In genomic region chr11:113974741-113975470, GRCh38 we compare ENCODE assay signal across 11 cellular contexts. TPM values are rescaled to one million over a fixed set of nuclear protein-coding genes. Genes with fewer than 3 reads are reported as not detected.
A peak's percentile ranks its signal among the peaks of the same experiment; 100 is the strongest.
DNase-seq lines count a peak whose midpoint lies in the region; ATAC-seq and TF ChIP-seq lines count a peak whose summit lies in the region.
"Had no signal": no experiment of that assay in that cellular context is flagged by ENCODE, and none has a peak within 500 bp of the region (broad histone marks: within the 10 kb centered on the region; RNA-seq: fewer than 3 reads in every experiment).

Gene HTR3A, plus strand, starts transcription at chr11:113975108. Its CDS starts 218 bp downstream, at chr11:113975326.

- POLR2A ChIA-PET in HCT116 (lab: Charles Lee) = interaction anchor here (0.9 kb wide), 1 partner anchor 68 kb away, joined by 3 read pairs; no protein-coding TSS in a partner anchor

- H3K36me3 ChIP-seq in HCT116 (ENCODE audit: control insufficient read depth in 1 of 2, insufficient read depth in 2 of 2, low read length in 2 of 2) = no peaks in the 10 kb centered on the region
- no peaks in the 10 kb centered on the region for H3K36me3 ChIP-seq in ovary
- H3K36me3 ChIP-seq in suprapubic skin = no peaks in the 10 kb centered on the region
- H3K36me3 ChIP-seq: tibial artery had no signal

- no peak within 1 kb of the TSS for H3K9ac ChIP-seq in HCT116 (ENCODE audit: low read length)

- H3K4me1 ChIP-seq in HCT116 (ENCODE audit: control insufficient read depth in 1 of 2, insufficient read depth in 2 of 2, low read length in 2 of 2) = peaks cover 13 to 14% of the 10 kb centered on the region in 2 experiments; a peak in 3 of 4 replicates
- peaks cover 2% of the 10 kb centered on the region for H3K4me1 ChIP-seq in ovary (ENCODE audit: insufficient read depth)
- no peaks in the 10 kb centered on the region for H3K4me1 ChIP-seq in suprapubic skin

- TF ChIP-seq CTCF in HCT116 (IDR thresholded peaks at IDR 0.05 in 2 of 3, conservative IDR thresholded peaks at IDR 0.05 in 1 of 3; ENCODE audit: borderline replicate concordance in 1 of 3, insufficient read depth in 1 of 3, low read depth in 2 of 3, low read length in 2 of 3) (no peak), ovary (IDR thresholded peaks at IDR 0.05) (no peak), suprapubic skin (IDR thresholded peaks at IDR 0.05) (no peak)

- DNase-seq in HCT116 (ENCODE audit: low read depth, low spot score) (peak; percentile 69), NCI-H345 treated with DMSO at 0.1 percent for 48 hours (lab: John Stamatoyannopoulos, UW; ENCODE audit: unreplicated experiment) (peak; percentile 77), ovary (peak; percentile 14 to 36 (median 29)), suprapubic skin (ENCODE audit: low spot score in 2 of 2) (no peak)
- DNase-seq in stimulated activated CD4-positive, alpha-beta T cell treated with anti-CD3 and anti-CD28 coated beads, Interleukin-2, amount 100 ng/mL, for 24 hours = no peak

- TF ChIP-seq POLR2A in HCT116 (IDR thresholded peaks at IDR 0.05; ENCODE audit: borderline replicate concordance, extremely low read depth, insufficient read depth, insufficient read length) = no peak
- no peak for TF ChIP-seq POLR2A in ovary (IDR thresholded peaks at IDR 0.05)
- no peak for TF ChIP-seq POLR2A in suprapubic skin (IDR thresholded peaks at IDR 0.05)

- ATAC-seq in HCT116 (peak; percentile 91), esophagus mucosa (peak; percentile 51), GM21515 (IDR thresholded peaks at IDR 0.05; ENCODE audit: unreplicated experiment) (no peak), GM19455 (IDR thresholded peaks at IDR 0.05; ENCODE audit: unreplicated experiment) (no peak)

- H3K4me3 ChIP-seq in HCT116 (replicated peaks in 1 of 2; ENCODE audit: low read depth in 1 of 2, low read length in 2 of 2) (peak within 1 kb of the TSS; percentile 7 to 29; a peak in 3 of 4 replicates), ovary (no peak within 1 kb of the TSS), suprapubic skin (no peak within 1 kb of the TSS)
- H3K4me3 ChIP-seq: tibial artery had no signal

- RAD21 ChIA-PET in HCT116 (lab: Charles Lee; ENCODE audit: low non-redundant PET in 1 of 2, low total read pairs in 2 of 2, uncharacterized antibody in 2 of 2, unreplicated experiment in 2 of 2) = interaction anchor here in 1 of 2 experiments (1.6 kb wide), 1 partner anchor 79 kb away, joined by 5 read pairs; no protein-coding TSS in a partner anchor

- no peak for TF ChIP-seq EP300 in ovary (IDR thresholded peaks at IDR 0.05)
- no peak for TF ChIP-seq EP300 in suprapubic skin (IDR thresholded peaks at IDR 0.05)

- TF ChIP-seq RAD21 in HCT116 (IDR thresholded peaks at IDR 0.05; ENCODE audit: low read depth) = no peak

- CTCF ChIA-PET in HCT116 (lab: Charles Lee) = interaction anchor here (1.2 to 1.3 kb wide), 2 partner anchors 79 to 288 kb away, joined by 4 to 5 read pairs; no protein-coding TSS in a partner anchor

- no peaks in the 10 kb centered on the region for H3K79me2 ChIP-seq in HCT116 (ENCODE audit: insufficient read depth, low read length)

- H3K9me2 ChIP-seq in HCT116 (ENCODE audit: insufficient read depth) = no peaks in the 10 kb centered on the region

- no peaks in the 10 kb centered on the region for H4K20me1 ChIP-seq in HCT116 (ENCODE audit: insufficient read depth)

- no TSS peak for BruUV-seq in HCT116 (replicated peaks; lab: Mats Ljungman, UMichigan)

- H3K27ac ChIP-seq in HCT116 (ENCODE audit: low read depth, low read length) = no peak within 1 kb of the TSS
- H3K27ac ChIP-seq in ovary = no peak within 1 kb of the TSS
- H3K27ac ChIP-seq in suprapubic skin = no peak within 1 kb of the TSS
- H3K27ac ChIP-seq: tibial artery had no signal

- H3K9me3 ChIP-seq in HCT116 (ENCODE audit: control insufficient read depth in 1 of 2, insufficient read depth in 1 of 2, low read depth in 1 of 2, low read length in 2 of 2) = no peaks in the 10 kb centered on the region
- no peaks in the 10 kb centered on the region for H3K9me3 ChIP-seq in ovary
- H3K9me3 ChIP-seq in suprapubic skin = no peaks in the 10 kb centered on the region
- H3K9me3 ChIP-seq: tibial artery had no signal

- peak within 1 kb of the TSS; percentile 72 for H3K4me2 ChIP-seq in HCT116 (ENCODE audit: low read length)

- intact Hi-C loops in HCT116 (cut with micrococcal nuclease) = loop anchor here (5.0 kb wide), 1 partner anchor 78 kb away; no protein-coding TSS in a partner anchor
- intact Hi-C loops in ovary (cut with DNase I) = no loop called here

- peak within 1 kb of the TSS; percentile 40 for H2AFZ ChIP-seq in HCT116 (ENCODE audit: low read depth, low read length, poor library complexity, severe bottlenecking)

- peaks cover 33% of the 10 kb centered on the region for H3K27me3 ChIP-seq in HCT116 (ENCODE audit: insufficient read depth, low read length)
- no peaks in the 10 kb centered on the region for H3K27me3 ChIP-seq in ovary
- H3K27me3 ChIP-seq in suprapubic skin = peaks cover 38% of the 10 kb centered on the region

- 9 to 11% (median 11%) methylated on average over 12 of the region's 12 CpGs for WGBS in ovary, 3 donors
- 25% methylated on average over 10 of the region's 12 CpGs for WGBS in suprapubic skin

TF ChIP-seq in HCT116, 20 proteins besides CTCF, POLR2A, EP300 and RAD21 (continues in another document):
- TF ChIP-seq EZH2phosphoT487 (IDR thresholded peaks at IDR 0.05; ENCODE audit: borderline replicate concordance) (no peak), ZBTB33 (IDR thresholded peaks at IDR 0.05; ENCODE audit: extremely low read depth, insufficient replicate concordance, low read length) (no peak), ELF1 (IDR thresholded peaks at IDR 0.05; ENCODE audit: borderline replicate concordance, low read depth) (no peak), TCF7L2 (IDR thresholded peaks at IDR 0.05; ENCODE audit: borderline replicate concordance, extremely low read depth, insufficient read depth, insufficient read length) (peak; percentile 19), CBX3 (IDR thresholded peaks at IDR 0.05; ENCODE audit: low read depth) (peak; percentile 70), REST (IDR thresholded peaks at IDR 0.05; ENCODE audit: low read depth) (no peak), JUND (IDR thresholded peaks at IDR 0.05) (peak; percentile 49; the same call in 1 of the 2 replicates), ZFX (IDR thresholded peaks at IDR 0.05) (no peak), SIN3A (IDR thresholded peaks at IDR 0.05; ENCODE audit: low read depth) (no peak), FOSL1 (IDR thresholded peaks at IDR 0.05; ENCODE audit: low read depth) (0 out of 2 replicates have a peak, but pooled peaks have one; percentile 16), EGR1 (IDR thresholded peaks at IDR 0.05; ENCODE audit: low read depth) (no peak), YY1 (IDR thresholded peaks at IDR 0.05; ENCODE audit: extremely low read depth, insufficient replicate concordance, low read depth, low read length) (no peak), SP1 (IDR thresholded peaks at IDR 0.05; ENCODE audit: low read depth) (peak; percentile 35)
- TF ChIP-seq, protein P1, sequence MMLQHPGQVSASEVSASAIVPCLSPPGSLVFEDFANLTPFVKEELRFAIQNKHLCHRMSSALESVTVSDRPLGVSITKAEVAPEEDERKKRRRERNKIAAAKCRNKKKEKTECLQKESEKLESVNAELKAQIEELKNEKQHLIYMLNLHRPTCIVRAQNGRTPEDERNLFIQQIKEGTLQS (IDR thresholded peaks at IDR 0.05) = no peak
- TF ChIP-seq, protein P2, sequence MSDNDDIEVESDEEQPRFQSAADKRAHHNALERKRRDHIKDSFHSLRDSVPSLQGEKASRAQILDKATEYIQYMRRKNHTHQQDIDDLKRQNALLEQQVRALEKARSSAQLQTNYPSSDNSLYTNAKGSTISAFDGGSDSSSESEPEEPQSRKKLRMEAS (IDR thresholded peaks at IDR 0.05) = peak; percentile 95

RNA-seq across cellular contexts. Expression of gene HTR3A, which starts in this region (rescaled TPM):
- 0.12 TPM for total RNA-seq in HCT116 (2021; ENCODE audit: unreplicated experiment)
- polyA plus RNA-seq in HCT116 (2012) = not detected in 2 replicates
- not detected for total RNA-seq in esophagus mucosa
- not detected for total RNA-seq in ovary
- polyA plus RNA-seq in ovary = not detected
- total RNA-seq in suprapubic skin = under 1 TPM in 2 of 4 donors, not detected in 2; 0.68 TPM
- total RNA-seq: NCI-H460 had no signal
- polyA plus RNA-seq: neural cell had no signal

Comparison
In these comparisons a context has a peak if more than half of its experiments do, and no peak if none do; other contexts are left out.
1. Peak in DNase-seq, ATAC-seq, H3K4me3 ChIP-seq and H3K4me2 ChIP-seq in HCT116; RNA of the gene not detected or under 1 TPM.
2. Peak in ATAC-seq in esophagus mucosa; RNA of the gene not detected or under 1 TPM.
3. Peak in DNase-seq in ovary; RNA of the gene not detected or under 1 TPM.